Comparison of ENCODE assay signal across 18 cellular contexts in the genomic region with DNA sequence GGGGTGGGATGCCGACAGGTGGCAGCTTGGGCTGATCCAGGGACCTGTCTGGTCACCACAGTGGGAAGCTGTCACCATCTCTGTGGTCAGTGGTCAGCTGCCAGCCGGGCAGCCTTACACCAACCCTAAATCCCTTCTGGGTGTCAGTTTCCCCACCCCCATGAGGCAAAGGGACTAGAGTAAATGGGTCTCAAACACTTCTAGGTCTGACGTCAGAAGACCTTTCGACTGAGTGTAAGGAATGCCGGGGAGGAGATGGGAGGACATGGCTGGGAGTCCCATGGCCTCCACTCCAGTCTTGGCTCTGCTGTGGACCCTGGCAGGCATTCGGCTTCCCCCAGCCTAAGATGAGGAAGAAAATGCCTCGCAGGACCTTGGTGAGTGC. TPM values are rescaled to one million over a fixed set of nuclear protein-coding genes. Genes with fewer than 3 reads are reported as not detected.
A peak's percentile ranks its signal among the peaks of the same experiment; 100 is the strongest.
DNase-seq lines count a peak whose midpoint lies in the region; ATAC-seq and TF ChIP-seq lines count a peak whose summit lies in the region.
"Had no signal": no experiment of that assay in that cellular context is flagged by ENCODE, and none has a peak within 500 bp of the region (broad histone marks: within the 10 kb centered on the region; RNA-seq: fewer than 3 reads in every experiment).

No MANE protein-coding gene starts in this region.

- H3K27me3 ChIP-seq in Caco-2 (replicated peaks; ENCODE audit: control insufficient read depth, insufficient read depth, low read length) (no peaks in the 10 kb centered on the region), RWPE2 (ENCODE audit: insufficient read depth, poor library complexity, severe bottlenecking) (no peaks in the 10 kb centered on the region)
- H3K27me3 ChIP-seq: testis had no signal

- H3K4me3 Mint-ChIP-seq in Caco-2 (ENCODE audit: unreplicated experiment), result peak overlapping the region; percentile 32
- H3K4me3 Mint-ChIP-seq in activated naive CD8-positive, alpha-beta T cell treated with anti-CD3 and anti-CD28 coated beads, Interleukin-2, amount 50 U/mL, for 24 hours, result no peak overlapping the region
- H3K4me3 Mint-ChIP-seq: activated naive CD4-positive, alpha-beta T cell treated with anti-CD3 and anti-CD28 coated beads, Interleukin-2, amount 10 ng/mL, durations not matched to agents 7 days and 5 days; T-cell had no signal

- TF ChIP-seq CTCF in Caco-2 (IDR thresholded peaks at IDR 0.05; ENCODE audit: insufficient read depth in 1 of 2, low read depth in 1 of 2, low read length in 1 of 2, severe bottlenecking in 1 of 2, unreplicated experiment in 1 of 2) (no peak), RWPE2 (IDR thresholded peaks at IDR 0.05; ENCODE audit: poor library complexity, severe bottlenecking) (no peak), fibroblast of the aortic adventitia (IDR thresholded peaks at IDR 0.05; ENCODE audit: insufficient read depth, low read length) (no peak)

- H3K4me3 ChIP-seq in Caco-2 (ENCODE audit: low read depth, low read length) (no peak overlapping the region), RWPE2 (ENCODE audit: severe bottlenecking) (no peak overlapping the region), fibroblast of the aortic adventitia (ENCODE audit: low read depth, low read length) (no peak overlapping the region)
- H3K4me3 ChIP-seq: left ventricle myocardium inferior, testis had no signal

- POLR2A ChIA-PET in Caco-2 (lab: Charles Lee), result no interaction called here

- peak overlapping the region; percentile 74 for H3K27ac Mint-ChIP-seq in Caco-2 (ENCODE audit: unreplicated experiment)
- H3K27ac Mint-ChIP-seq in activated naive CD8-positive, alpha-beta T cell treated with anti-CD3 and anti-CD28 coated beads, Interleukin-2, amount 50 U/mL, for 24 hours, result no peak overlapping the region
- H3K27ac Mint-ChIP-seq: activated naive CD4-positive, alpha-beta T cell treated with anti-CD3 and anti-CD28 coated beads, Interleukin-2, amount 10 ng/mL, durations not matched to agents 7 days and 5 days; T-cell had no signal

- H3K4me1 Mint-ChIP-seq in Caco-2 (ENCODE audit: low read depth, unreplicated experiment), result peaks cover 35% of the 10 kb centered on the region
- no peaks in the 10 kb centered on the region for H3K4me1 Mint-ChIP-seq in activated naive CD8-positive, alpha-beta T cell treated with anti-CD3 and anti-CD28 coated beads, Interleukin-2, amount 50 U/mL, for 24 hours
- H3K4me1 Mint-ChIP-seq: activated naive CD4-positive, alpha-beta T cell treated with anti-CD3 and anti-CD28 coated beads, Interleukin-2, amount 10 ng/mL, durations not matched to agents 7 days and 5 days; T-cell had no signal

- intact Hi-C loops in Caco-2 (cut with micrococcal nuclease; ENCODE audit: unreplicated experiment), result no loop called here
- intact Hi-C loops in sciatic nerve (cut with DNase I), result no loop called here

- no peaks in the 10 kb centered on the region for H3K9me3 Mint-ChIP-seq in Caco-2 (ENCODE audit: unreplicated experiment)
- no peaks in the 10 kb centered on the region for H3K9me3 Mint-ChIP-seq in activated naive CD8-positive, alpha-beta T cell treated with anti-CD3 and anti-CD28 coated beads, Interleukin-2, amount 50 U/mL, for 24 hours
- H3K9me3 Mint-ChIP-seq: activated naive CD4-positive, alpha-beta T cell treated with anti-CD3 and anti-CD28 coated beads, Interleukin-2, amount 10 ng/mL, durations not matched to agents 7 days and 5 days; T-cell had no signal

- ATAC-seq in RWPE2 (ENCODE audit: low read depth) (no peak), sciatic nerve (peak; percentile 5)
- no peak for ATAC-seq in activated naive CD8-positive, alpha-beta T cell treated with anti-CD3 and anti-CD28 coated beads, Interleukin-2, amount 50 U/mL, for 24 hours
- ATAC-seq: T-cell had no signal

- peaks cover 45% of the 10 kb centered on the region for H3K36me3 Mint-ChIP-seq in Caco-2 (ENCODE audit: insufficient read depth, unreplicated experiment)
- no peaks in the 10 kb centered on the region for H3K36me3 Mint-ChIP-seq in activated naive CD8-positive, alpha-beta T cell treated with anti-CD3 and anti-CD28 coated beads, Interleukin-2, amount 50 U/mL, for 24 hours (ENCODE audit: low read depth)
- H3K36me3 Mint-ChIP-seq: activated naive CD4-positive, alpha-beta T cell treated with anti-CD3 and anti-CD28 coated beads, Interleukin-2, amount 10 ng/mL, durations not matched to agents 7 days and 5 days; T-cell had no signal

- H3K9me3 ChIP-seq in Caco-2 (no peaks in the 10 kb centered on the region), RWPE2 (ENCODE audit: severe bottlenecking) (no peaks in the 10 kb centered on the region)
- H3K9me3 ChIP-seq: left ventricle myocardium inferior, testis had no signal

- peaks cover 60% of the 10 kb centered on the region for H3K4me1 ChIP-seq in Caco-2
- peaks cover 57% of the 10 kb centered on the region for H3K4me1 ChIP-seq in RWPE2 (ENCODE audit: insufficient read depth, poor library complexity, severe bottlenecking)
- H3K4me1 ChIP-seq: testis had no signal

- H3K36me3 ChIP-seq in Caco-2 (ENCODE audit: control insufficient read depth, insufficient read depth, low read length), result peaks cover 2% of the 10 kb centered on the region
- peaks cover 56% of the 10 kb centered on the region for H3K36me3 ChIP-seq in RWPE2 (ENCODE audit: low read depth)

- no TSS peak for BruUV-seq in Caco-2 (replicated peaks; lab: Mats Ljungman, UMichigan)

- DNase-seq in Caco-2 (no peak), RWPE2 (ENCODE audit: low spot score) (no peak), fibroblast of the aortic adventitia (ENCODE audit: low read depth) (peak; percentile 58), sciatic nerve (ENCODE audit: low spot score) (no peak), NCI-H1105 (lab: John Stamatoyannopoulos, UW) (no peak), KG1 (lab: John Stamatoyannopoulos, UW) (no peak), iPS-NIHi7 (ENCODE audit: extremely low spot score) (no peak)
- DNase-seq in activated naive CD8-positive, alpha-beta T cell treated with anti-CD3 and anti-CD28 coated beads, Interleukin-2, amount 50 U/mL, for 24 hours, result no peak
- DNase-seq: activated CD8-positive, alpha-beta memory T cell treated with anti-CD3 and anti-CD28 coated beads, Interleukin-2, amount 50 U/mL, for 4 hours; activated naive CD4-positive, alpha-beta T cell treated with anti-CD3 and anti-CD28 coated beads, Interleukin-2, amount 10 ng/mL, durations not matched to agents 7 days and 5 days; cerebellar nuclear complex; left ventricle myocardium inferior; NCI-H146; NCI-H446 treated with DMSO at 0.1 percent for 48 hours; OCI-M1; stimulated activated CD4-positive, alpha-beta T cell treated with anti-CD3 and anti-CD28 coated beads, Interleukin-12 subunit alpha, Interleukin-12 subunit beta, amount 100 ng/mL, for 4 hours; T-cell; testis had no signal

- CTCF ChIA-PET in Caco-2 (lab: Charles Lee), result interaction anchor here (1.6 kb wide), 1 partner anchor 35 kb away, joined by 5 read pairs; no protein-coding TSS in a partner anchor

- H3K27me3 Mint-ChIP-seq in Caco-2 (ENCODE audit: insufficient read depth, unreplicated experiment), result no peaks in the 10 kb centered on the region
- H3K27me3 Mint-ChIP-seq in activated naive CD8-positive, alpha-beta T cell treated with anti-CD3 and anti-CD28 coated beads, Interleukin-2, amount 50 U/mL, for 24 hours, result peaks cover 1% of the 10 kb centered on the region
- H3K27me3 Mint-ChIP-seq: activated naive CD4-positive, alpha-beta T cell treated with anti-CD3 and anti-CD28 coated beads, Interleukin-2, amount 10 ng/mL, durations not matched to agents 7 days and 5 days; T-cell had no signal

- peak overlapping the region; percentile 96 for H3K27ac ChIP-seq in RWPE2 (ENCODE audit: poor library complexity, severe bottlenecking)
- H3K27ac ChIP-seq: testis had no signal

RNA-seq across cellular contexts. Expression of gene SLC25A51, which starts 40.3 kb away (rescaled TPM):
- total RNA-seq in Caco-2 (2022) (29.1 and 29.3 TPM in 2 replicates), fibroblast of the aortic adventitia (ENCODE audit: low replicate concordance) (15.4 and 82.8 TPM in 2 replicates), sciatic nerve (24.2 TPM)
